ENCODE assay signal across 1 cellular context in the genomic region with DNA sequence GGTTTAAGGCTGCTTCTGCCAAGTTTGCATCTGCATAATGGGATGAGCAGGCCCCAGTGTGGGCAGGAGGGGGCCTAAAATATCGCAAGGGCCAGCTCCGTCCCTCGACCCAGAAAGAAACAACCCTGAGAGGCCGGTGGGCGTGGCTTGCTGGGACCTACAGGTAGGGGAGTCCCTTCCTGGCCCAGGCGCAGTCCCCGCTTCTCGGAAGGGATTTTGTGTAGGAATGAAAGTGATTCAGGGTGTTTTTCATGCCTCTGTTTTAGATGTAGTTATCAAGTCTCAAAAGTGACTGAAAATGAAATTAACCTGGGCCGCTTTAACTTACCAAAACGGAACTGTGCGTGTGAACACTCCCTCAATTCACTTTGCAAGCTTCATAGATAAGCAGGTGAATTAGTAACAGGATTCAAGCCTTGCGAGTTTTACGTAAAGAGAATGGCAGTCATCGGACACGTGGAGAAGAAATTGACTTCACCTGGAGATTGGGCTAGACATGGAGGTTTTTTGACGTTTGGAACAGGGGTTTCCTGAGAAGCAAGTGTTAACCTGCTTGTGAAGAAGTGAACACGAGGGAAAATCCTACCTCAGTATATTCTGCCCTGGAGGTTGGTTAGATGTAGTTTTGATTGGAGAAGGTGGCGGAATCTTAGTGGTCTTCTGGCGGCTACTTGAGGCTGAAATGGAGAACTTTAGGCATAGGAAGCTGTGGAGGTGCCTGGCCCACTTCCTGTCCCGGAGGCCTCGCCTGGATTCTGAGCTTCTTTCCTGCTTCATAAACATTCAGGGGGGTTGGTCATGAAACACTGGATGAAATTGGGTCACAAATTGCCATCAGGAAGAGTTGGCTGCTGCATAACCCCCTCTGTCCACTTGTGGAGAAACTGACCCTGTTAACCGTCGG.
TF ChIP-seq lines count a peak whose summit lies in the region.

No MANE protein-coding gene starts in this region.

TF ChIP-seq in IMR-90, 13 proteins besides CTCF, POLR2A, EP300 and RAD21:
- no peak for TF ChIP-seq MAFK (IDR thresholded peaks at IDR 0.05; ENCODE audit: low read depth, low read length)
- TF ChIP-seq MXI1 (IDR thresholded peaks at IDR 0.05; ENCODE audit: borderline replicate concordance, low read depth, low read length), result no peak
- TF ChIP-seq MAZ (IDR thresholded peaks at IDR 0.05; ENCODE audit: borderline replicate concordance, low read depth, low read length), result no peak
- TF ChIP-seq USF2 (IDR thresholded peaks at IDR 0.05; ENCODE audit: low read depth, low read length), result no peak
- TF ChIP-seq ELK1 (IDR thresholded peaks at IDR 0.05; ENCODE audit: borderline replicate concordance, low read depth, low read length), result no peak
- no peak for TF ChIP-seq BHLHE40 (IDR thresholded peaks at IDR 0.05; ENCODE audit: low read depth, low read length)
- TF ChIP-seq CEBPB (IDR thresholded peaks at IDR 0.05; ENCODE audit: low read depth, low read length), result no peak
